16 cellular contexts compared by ENCODE assay signal in genomic region chr1:179052776-179053175, GRCh38.
"Had no signal": no experiment of that assay in that cellular context is flagged by ENCODE, and none has a peak within 500 bp of the region (broad histone marks: within the 10 kb centered on the region; RNA-seq: fewer than 3 reads in every experiment).

No MANE protein-coding gene starts in this region.

- H3K27ac ChIP-seq: parathyroid adenoma, right lobe of liver, thyroid gland had no signal

- H3K27me3 ChIP-seq: dorsolateral prefrontal cortex, right lobe of liver, thyroid gland had no signal

- ATAC-seq: left lobe of liver; mucosa of descending colon; natural killer cell treated with Interleukin-12 subunit alpha and Interleukin-12 subunit beta and Interleukin-15 and Interleukin-18, amount 100 ng/mL, for 72 hours; right lobe of liver; stimulated activated naive B cell treated with anti-CD40 and anti-IgM and Interleukin-4, amounts not matched to agents 10 μg/mL and 1 μg/mL and 100 μg/mL, for 72 hours had no signal

- H3K9ac ChIP-seq: parathyroid adenoma had no signal

- FAIRE-seq: frontal cortex, kidney, small intestine had no signal

- H3K4me3 ChIP-seq: dorsolateral prefrontal cortex, lung, mucosa of descending colon, right lobe of liver, thyroid gland had no signal

- H3K36me3 ChIP-seq: right lobe of liver, thyroid gland had no signal

- H2AFZ ChIP-seq: parathyroid adenoma had no signal

- H3K79me2 ChIP-seq: parathyroid adenoma had no signal

- H3K4me1 ChIP-seq: parathyroid adenoma, right lobe of liver had no signal

- H3K9me3 ChIP-seq: mucosa of descending colon, right lobe of liver, thyroid gland had no signal

- DNase-seq: dorsolateral prefrontal cortex; effector CD4-positive, alpha-beta T cell; kidney; mucosa of descending colon; naive B cell; right lobe of liver; small intestine; stimulated activated CD4-positive, alpha-beta T cell treated with anti-CD3 and anti-CD28 coated beads, Interleukin-15, amount 100 ng/mL, for 24 hours; stimulated activated CD4-positive, alpha-beta T cell treated with anti-CD3 and anti-CD28 coated beads, Interleukin-2, amount 100 ng/mL, for 48 hours; stimulated activated naive B cell treated with anti-CD40 and anti-IgM and Interleukin-4, amounts not matched to agents 10 μg/mL and 1 μg/mL and 100 μg/mL, for 72 hours; thyroid gland had no signal
